In the genomic region with DNA sequence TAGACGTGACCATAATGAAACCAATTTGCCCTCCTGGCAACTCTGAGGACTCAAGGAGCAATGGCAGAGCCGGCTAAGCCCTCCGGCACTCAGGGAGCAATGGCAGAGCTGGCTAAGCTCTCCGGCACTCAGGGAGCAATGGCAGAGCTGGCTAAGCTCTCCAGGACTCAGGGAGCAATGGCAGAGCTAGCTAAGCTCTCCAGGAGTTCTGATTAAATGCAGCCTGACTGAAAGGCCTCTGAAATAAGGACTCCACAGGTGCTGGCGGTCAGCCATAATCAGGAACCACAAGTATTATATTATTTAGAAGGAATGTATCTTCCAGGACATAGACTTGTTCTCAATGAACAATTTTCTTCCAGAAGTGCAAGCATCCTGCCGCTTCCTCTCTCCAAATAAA, we compare ENCODE assay signal across 27 cellular contexts.
A peak's percentile ranks its signal among the peaks of the same experiment; 100 is the strongest.
DNase-seq lines count a peak whose midpoint lies in the region; ATAC-seq and TF ChIP-seq lines count a peak whose summit lies in the region.
"Had no signal": no experiment of that assay in that cellular context is flagged by ENCODE, and none has a peak within 500 bp of the region (broad histone marks: within the 10 kb centered on the region; RNA-seq: fewer than 3 reads in every experiment).

No MANE protein-coding gene starts in this region.

- H3K4me1 ChIP-seq in IMR-90 (ENCODE audit: control insufficient read depth, insufficient read depth, low read length) (no peaks in the 10 kb centered on the region), neural progenitor cell (peaks cover 18% of the 10 kb centered on the region)
- H3K4me1 ChIP-seq: BE2C, right atrium auricular region had no signal

- WGBS in IMR-90 (ENCODE audit: extremely low coverage in 2 of 2, insufficient read length in 1 of 2), 2 experiments: 76% methylated on average over 3 of the region's 6 CpGs; no CpG with 5 or more reads in 1 of the 2 experiments

- H2AK9ac ChIP-seq in IMR-90 (replicated peaks; ENCODE audit: low read depth, low read length, poor library complexity): no peak overlapping the region

- H2BK20ac ChIP-seq in IMR-90 (ENCODE audit: low read depth, low read length): no peak overlapping the region

- H3K36me3 Mint-ChIP-seq in neural progenitor cell: no peaks in the 10 kb centered on the region
- H3K36me3 Mint-ChIP-seq: mesothelial cell of epicardium had no signal

- intact Hi-C loops in IMR-90 (cut with micrococcal nuclease): no loop called here

- H3F3A ChIP-seq in neural progenitor cell (ENCODE audit: low read depth): peaks cover 11% of the 10 kb centered on the region

- no peaks in the 10 kb centered on the region for H3K9me3 Mint-ChIP-seq in neural progenitor cell
- H3K9me3 Mint-ChIP-seq: activated CD4-positive, alpha-beta T cell treated with anti-CD3 and anti-CD28 coated beads, Interleukin-2, amount 10 ng/mL, durations not matched to agents 24 days and 14 days; activated T-cell treated with anti-CD3 and anti-CD28 coated beads, Interleukin-2, amount 50 U/mL, for 72 hours; mesothelial cell of epicardium; naive thymus-derived CD8-positive, alpha-beta T cell; stimulated activated memory B cell treated with anti-CD40 and anti-IgM and Interleukin-4, amounts not matched to agents 10 μg/mL and 1 μg/mL and 100 μg/mL, for 72 hours had no signal

- H3K27ac ChIP-seq in IMR-90 (ENCODE audit: insufficient read depth, low read length) (no peak overlapping the region), neural progenitor cell (no peak overlapping the region)
- H3K27ac ChIP-seq: epithelial cell of prostate, right atrium auricular region had no signal

- POLR2A ChIA-PET in IMR-90 (lab: Charles Lee; ENCODE audit: unreplicated experiment): no interaction called here

- H2AFZ ChIP-seq in IMR-90 (replicated peaks; ENCODE audit: low read length, poor library complexity) (no peak overlapping the region), neural progenitor cell (replicated peaks) (no peak overlapping the region)

- H3K36me3 ChIP-seq in IMR-90 (ENCODE audit: control insufficient read depth, insufficient read depth, low read length) (no peaks in the 10 kb centered on the region), neural progenitor cell (no peaks in the 10 kb centered on the region)
- H3K36me3 ChIP-seq: BE2C, right atrium auricular region had no signal

- H2AK5ac ChIP-seq in IMR-90 (ENCODE audit: low read depth, low read length): no peak overlapping the region

- H2BK15ac ChIP-seq in IMR-90 (ENCODE audit: low read depth, low read length): no peak overlapping the region

- TF ChIP-seq CTCF in IMR-90 (conservative IDR thresholded peaks at IDR 0.05; ENCODE audit: low read depth, low read length) (no peak), astrocyte of the cerebellum (IDR thresholded peaks at IDR 0.05; ENCODE audit: low read depth, low read length, missing control alignments) (no peak), neural progenitor cell (IDR thresholded peaks at IDR 0.05) (no peak)

- CTCF ChIA-PET in IMR-90 (lab: Yijun Ruan, JAX): interaction anchor here (0.8 to 2.3 kb wide), 2 partner anchors 10 to 29 kb away, joined by 3 to 10 read pairs; no protein-coding TSS in a partner anchor

- in situ Hi-C loops in IMR-90 (cut with MboI; ENCODE audit: low sequenced_read_pairs) (no loop called here), astrocyte of the cerebellum (cut with HindIII; ENCODE audit: low sequenced_read_pairs) (no loop called here)

- no peak overlapping the region for H4K91ac ChIP-seq in IMR-90 (ENCODE audit: insufficient read depth, low read depth, low read length)

- H3K4me1 Mint-ChIP-seq in neural progenitor cell: peaks cover 9% of the 10 kb centered on the region
- H3K4me1 Mint-ChIP-seq: activated CD4-positive, alpha-beta T cell treated with anti-CD3 and anti-CD28 coated beads, Interleukin-2, amount 10 ng/mL, durations not matched to agents 24 days and 14 days; mesothelial cell of epicardium; naive thymus-derived CD8-positive, alpha-beta T cell; stimulated activated memory B cell treated with anti-CD40 and anti-IgM and Interleukin-4, amounts not matched to agents 10 μg/mL and 1 μg/mL and 100 μg/mL, for 72 hours; T-helper 17 cell had no signal

- DNase-seq in NCI-H2227 (lab: John Stamatoyannopoulos, UW; ENCODE audit: unreplicated experiment) (peak; percentile 11), NCI-H2227 treated with DMSO at 0.1 percent for 48 hours (lab: John Stamatoyannopoulos, UW) (no peak), IMR-90 (peak; percentile 36), astrocyte of the cerebellum (ENCODE audit: low read depth) (peak; percentile 86), neural progenitor cell (ENCODE audit: low spot score) (peak; percentile 71), AG08395 (ENCODE audit: low spot score) (no peak)
- DNase-seq in activated CD4-positive, alpha-beta T cell treated with anti-CD3 and anti-CD28 coated beads for 48 hours: no peak
- DNase-seq: activated CD4-positive, alpha-beta T cell treated with anti-CD3 and anti-CD28 coated beads, Interleukin-2, amount 10 ng/mL, durations not matched to agents 24 days and 14 days; activated naive CD4-positive, alpha-beta T cell treated with anti-CD3 and anti-CD28 coated beads, Interleukin-2, amount 50 U/mL, for 16 hours; activated T-cell treated with anti-CD3 and anti-CD28 coated beads, Interleukin-2, amount 50 U/mL, for 72 hours; aorta; BE2C; cerebellar nuclear complex; DMS53; GF-D8; naive thymus-derived CD8-positive, alpha-beta T cell; NCI-H1048; NCI-H2029; NCI-H510A treated with DMSO at 0.1 percent for 48 hours; stimulated activated CD4-positive, alpha-beta T cell treated with anti-CD3 and anti-CD28 coated beads, Interleukin-4, amount 100 ng/mL, for 1 hour; T-helper 17 cell had no signal

- no TSS peak for BruUV-seq in IMR-90 (replicated peaks; lab: Mats Ljungman, UMichigan)

- no peak overlapping the region for H3K4me3 Mint-ChIP-seq in neural progenitor cell
- H3K4me3 Mint-ChIP-seq: activated CD4-positive, alpha-beta T cell treated with anti-CD3 and anti-CD28 coated beads, Interleukin-2, amount 10 ng/mL, durations not matched to agents 24 days and 14 days; activated T-cell treated with anti-CD3 and anti-CD28 coated beads, Interleukin-2, amount 50 U/mL, for 72 hours; mesothelial cell of epicardium; naive thymus-derived CD8-positive, alpha-beta T cell; stimulated activated memory B cell treated with anti-CD40 and anti-IgM and Interleukin-4, amounts not matched to agents 10 μg/mL and 1 μg/mL and 100 μg/mL, for 72 hours; T-helper 17 cell had no signal

- no peak for TF ChIP-seq RAD21 in IMR-90 (IDR thresholded peaks at IDR 0.05; ENCODE audit: low read length)

- H4K8ac ChIP-seq in IMR-90 (ENCODE audit: low read depth in 2 of 2, low read length in 2 of 2): no peak overlapping the region

- H2BK120ac ChIP-seq in IMR-90 (ENCODE audit: low read depth, low read length): no peak overlapping the region

- no peaks in the 10 kb centered on the region for H3K27me3 ChIP-seq in IMR-90 (ENCODE audit: control insufficient read depth, insufficient read depth, low read length)
- H3K27me3 ChIP-seq in neural progenitor cell: no peaks in the 10 kb centered on the region
- H3K27me3 ChIP-seq: BE2C, right atrium auricular region had no signal

- H3K79me2 ChIP-seq in neural progenitor cell (ENCODE audit: low read depth): no peaks in the 10 kb centered on the region

- no peak overlapping the region for H3K23ac ChIP-seq in IMR-90 (ENCODE audit: low read depth, low read length)

- no peak for TF ChIP-seq POLR2A in IMR-90 (IDR thresholded peaks at IDR 0.05; ENCODE audit: low read depth, low read length)

- no peaks in the 10 kb centered on the region for H3K79me1 ChIP-seq in IMR-90 (ENCODE audit: low read depth in 1 of 2, low read length in 2 of 2)

- ATAC-seq in IMR-90 (ENCODE audit: low read depth): no peak
- no peak for ATAC-seq in HG03135 (IDR thresholded peaks at IDR 0.05; ENCODE audit: unreplicated experiment)
- ATAC-seq: activated T-cell treated with anti-CD3 and anti-CD28 coated beads, Interleukin-2, amount 50 U/mL, for 72 hours; left lobe of liver; naive thymus-derived CD8-positive, alpha-beta T cell; stimulated activated memory B cell treated with anti-CD40 and anti-IgM and Interleukin-4, amounts not matched to agents 10 μg/mL and 1 μg/mL and 100 μg/mL, for 72 hours; T-helper 17 cell had no signal

- H3K9me3 ChIP-seq in IMR-90 (ENCODE audit: control insufficient read depth, insufficient read depth, low read length) (no peaks in the 10 kb centered on the region), neural progenitor cell (ENCODE audit: low read depth) (no peaks in the 10 kb centered on the region)
- H3K9me3 ChIP-seq: BE2C, right atrium auricular region had no signal

- H3K56ac ChIP-seq in IMR-90 (ENCODE audit: extremely low read depth, insufficient read depth, low read length): no peak overlapping the region

- no peak overlapping the region for H3K9ac ChIP-seq in IMR-90 (ENCODE audit: low read depth, low read length)
- H3K9ac ChIP-seq in neural progenitor cell: no peak overlapping the region

- H3K4me3 ChIP-seq in IMR-90 (ENCODE audit: insufficient read depth, low read depth, low read length) (no peak overlapping the region), astrocyte of the cerebellum (ENCODE audit: low read depth, low read length) (no peak overlapping the region), neural progenitor cell (no peak overlapping the region)
- H3K4me3 ChIP-seq: right atrium auricular region had no signal

- no peak overlapping the region for H3K18ac ChIP-seq in IMR-90 (ENCODE audit: low read depth, low read length)

- no peak overlapping the region for H3K27ac Mint-ChIP-seq in neural progenitor cell
- H3K27ac Mint-ChIP-seq: activated CD4-positive, alpha-beta T cell treated with anti-CD3 and anti-CD28 coated beads, Interleukin-2, amount 10 ng/mL, durations not matched to agents 24 days and 14 days; activated T-cell treated with anti-CD3 and anti-CD28 coated beads, Interleukin-2, amount 50 U/mL, for 72 hours; mesothelial cell of epicardium; naive thymus-derived CD8-positive, alpha-beta T cell; stimulated activated memory B cell treated with anti-CD40 and anti-IgM and Interleukin-4, amounts not matched to agents 10 μg/mL and 1 μg/mL and 100 μg/mL, for 72 hours; T-helper 17 cell had no signal

- no peak overlapping the region for H4K5ac ChIP-seq in IMR-90 (ENCODE audit: low read depth, low read length)

- H4K20me1 ChIP-seq in IMR-90 (ENCODE audit: insufficient read depth, low read length): no peaks in the 10 kb centered on the region
- peaks cover 3% of the 10 kb centered on the region for H4K20me1 ChIP-seq in neural progenitor cell (ENCODE audit: low read depth)

- H3K9me1 ChIP-seq in IMR-90 (ENCODE audit: insufficient read depth, low read length): no peaks in the 10 kb centered on the region

- no peak overlapping the region for H3K14ac ChIP-seq in IMR-90 (replicated peaks; ENCODE audit: low read depth, low read length)

- H3K4me2 ChIP-seq in IMR-90 (ENCODE audit: low read depth, low read length): no peak overlapping the region
- H3K4me2 ChIP-seq in neural progenitor cell: peak overlapping the region; percentile 43

- H2BK5ac ChIP-seq in IMR-90 (ENCODE audit: low read depth, low read length, poor library complexity, severe bottlenecking): no peak overlapping the region

- dilution Hi-C loops in IMR-90 (cut with HindIII; ENCODE audit: low sequenced_read_pairs, unreplicated experiment): no loop called here

- H3K27me3 Mint-ChIP-seq in neural progenitor cell (ENCODE audit: insufficient read depth, low read depth): no peaks in the 10 kb centered on the region
- H3K27me3 Mint-ChIP-seq: activated CD4-positive, alpha-beta T cell treated with anti-CD3 and anti-CD28 coated beads, Interleukin-2, amount 10 ng/mL, durations not matched to agents 24 days and 14 days; naive thymus-derived CD8-positive, alpha-beta T cell; stimulated activated memory B cell treated with anti-CD40 and anti-IgM and Interleukin-4, amounts not matched to agents 10 μg/mL and 1 μg/mL and 100 μg/mL, for 72 hours; T-helper 17 cell had no signal

- no peak overlapping the region for H3K4ac ChIP-seq in IMR-90 (ENCODE audit: low read depth, low read length)

Comparison
In these comparisons a context has a peak if more than half of its experiments do, and no peak if none do; other contexts are left out.
1. DNase-seq: peak in NCI-H2227 (single experiment), IMR-90 (single experiment), astrocyte of the cerebellum (single experiment) and neural progenitor cell (single experiment); none in NCI-H2227 treated with DMSO at 0.1 percent for 48 hours (single experiment), activated CD4-positive, alpha-beta T cell treated with anti-CD3 and anti-CD28 coated beads for 48 hours (single experiment) and AG08395 (single experiment).